18 cellular contexts compared by ENCODE assay signal in the genomic region with DNA sequence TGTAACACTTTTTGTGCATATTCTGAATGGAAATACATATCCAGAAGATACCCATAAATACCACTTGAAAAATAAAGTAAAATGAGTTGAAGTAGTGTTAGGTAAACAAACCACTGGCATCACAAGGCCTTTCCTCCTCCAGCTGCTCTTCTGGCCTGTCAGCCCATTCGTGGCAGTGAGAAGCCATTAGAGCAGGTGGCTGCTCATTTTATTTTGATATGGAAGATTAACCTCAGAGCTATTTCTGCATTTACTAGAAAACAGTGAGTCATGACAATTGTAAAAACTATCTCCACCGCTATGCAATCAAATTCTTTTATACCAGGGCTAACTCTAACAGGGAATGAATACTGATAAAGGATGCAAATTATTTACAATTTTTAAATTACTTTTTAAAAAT.
DNase-seq lines count a peak whose midpoint lies in the region; ATAC-seq and TF ChIP-seq lines count a peak whose summit lies in the region.
"Had no signal": no experiment of that assay in that cellular context is flagged by ENCODE, and none has a peak within 500 bp of the region (broad histone marks: within the 10 kb centered on the region; RNA-seq: fewer than 3 reads in every experiment).

No MANE protein-coding gene starts in this region.

- WGBS in hepatocyte (ENCODE audit: low lambda C conversion rate, missing lambda C conversion rate) = 66% methylated on average over 2 of the region's 2 CpGs

- H4K20me1 ChIP-seq in hepatocyte (ENCODE audit: insufficient read depth, poor library complexity, severe bottlenecking) = no peaks in the 10 kb centered on the region

- H3K4me1 ChIP-seq in hepatocyte (ENCODE audit: insufficient read depth) = no peaks in the 10 kb centered on the region
- H3K4me1 ChIP-seq: body of pancreas, Caco-2, vagina had no signal

- H3K4me2 ChIP-seq in hepatocyte = no peak overlapping the region
- H3K4me2 ChIP-seq: smooth muscle cell had no signal

- ATAC-seq in GM21360 (IDR thresholded peaks at IDR 0.05; ENCODE audit: unreplicated experiment) (no peak), GM19023 (IDR thresholded peaks at IDR 0.05; ENCODE audit: unreplicated experiment) (no peak)
- ATAC-seq: activated T-cell treated with anti-CD3 and anti-CD28 coated beads, Interleukin-2, amount 50 U/mL, for 4 hours; body of pancreas; Right ventricle myocardium inferior had no signal

- H3K4me3 ChIP-seq in kidney epithelial cell (ENCODE audit: low read depth, low read length) (no peak overlapping the region), hepatocyte (no peak overlapping the region)
- H3K4me3 ChIP-seq: body of pancreas, smooth muscle cell, vagina had no signal

- TF ChIP-seq CTCF in kidney epithelial cell (IDR thresholded peaks at IDR 0.05; ENCODE audit: insufficient read depth, low read length, poor library complexity, severe bottlenecking) (no peak), hepatocyte (IDR thresholded peaks at IDR 0.05; ENCODE audit: poor library complexity) (no peak)

- no peak overlapping the region for H2AFZ ChIP-seq in hepatocyte

- H3K27ac ChIP-seq in hepatocyte = no peak overlapping the region
- H3K27ac ChIP-seq: body of pancreas, vagina had no signal

- H3K79me2 ChIP-seq in hepatocyte = no peaks in the 10 kb centered on the region

- DNase-seq in DMS153 (lab: John Stamatoyannopoulos, UW) (peak; percentile 29), LHCN-M2 (ENCODE audit: low read depth) (peak; percentile 86), NCI-H345 (lab: John Stamatoyannopoulos, UW) (peak; percentile 55), kidney epithelial cell (ENCODE audit: low read depth) (peak; percentile 43), hepatocyte (ENCODE audit: low spot score) (no peak)
- DNase-seq: activated CD4-positive, alpha-beta memory T cell treated with anti-CD3 and anti-CD28 coated beads for 36 hours; activated T-cell treated with anti-CD3 and anti-CD28 coated beads, Interleukin-2, amount 50 U/mL, for 4 hours; body of pancreas; Caco-2; mesenchymal stem cell; NCI-H2171; stimulated activated CD4-positive, alpha-beta T cell treated with anti-CD3 and anti-CD28 coated beads, Interleukin-4, amount 100 ng/mL, for 4 hours; substantia nigra had no signal

- no peaks in the 10 kb centered on the region for H3K9me3 ChIP-seq in hepatocyte (ENCODE audit: low read depth)
- H3K9me3 ChIP-seq: body of pancreas, Caco-2, vagina had no signal

- H3K27me3 ChIP-seq in kidney epithelial cell (ENCODE audit: control insufficient read depth, insufficient read depth, low read length) = no peaks in the 10 kb centered on the region
- H3K27me3 ChIP-seq in hepatocyte = no peaks in the 10 kb centered on the region
- H3K27me3 ChIP-seq: body of pancreas, vagina had no signal

- H3K9me2 ChIP-seq in hepatocyte (replicated peaks; ENCODE audit: insufficient read depth) = no peaks in the 10 kb centered on the region

- H3K36me3 ChIP-seq in kidney epithelial cell (ENCODE audit: control insufficient read depth, insufficient read depth, low read length) (no peaks in the 10 kb centered on the region), hepatocyte (replicated peaks; ENCODE audit: insufficient read depth, low read depth) (no peaks in the 10 kb centered on the region)
- H3K36me3 ChIP-seq: vagina had no signal
